In genomic region chr17:7248811-7249210, GRCh38 we compare ENCODE assay signal across 11 cellular contexts. TPM values are rescaled to one million over a fixed set of nuclear protein-coding genes. Genes with fewer than 3 reads are reported as not detected.
A peak's percentile ranks its signal among the peaks of the same experiment; 100 is the strongest.
DNase-seq lines count a peak whose midpoint lies in the region; ATAC-seq, FAIRE-seq and TF ChIP-seq lines count a peak whose summit lies in the region.
"Had no signal": no experiment of that assay in that cellular context is flagged by ENCODE, and none has a peak within 500 bp of the region (broad histone marks: within the 10 kb centered on the region; RNA-seq: fewer than 3 reads in every experiment).

No MANE protein-coding gene starts in this region.

- peak overlapping the region; percentile 86 to 98 (median 96) for H3K9ac ChIP-seq in BLaER1 treated with 17β-estradiol and CSF1 and Interleukin-3, amounts not matched to agents 10 nM and 100 nM

- peaks cover 72% of the 10 kb centered on the region for H3K79me2 ChIP-seq in hepatocyte

- no peak for FAIRE-seq in urothelium cell line (lab: Jason Lieb, UNC)

- peaks cover 26 to 40% (median 31%) of the 10 kb centered on the region in 10 experiments for H3K4me1 ChIP-seq in BLaER1 treated with 17β-estradiol and CSF1 and Interleukin-3, amounts not matched to agents 10 nM and 100 nM
- H3K4me1 ChIP-seq in hepatocyte (ENCODE audit: insufficient read depth) = peaks cover 15% of the 10 kb centered on the region

- peaks cover 2% of the 10 kb centered on the region for H3K36me3 Mint-ChIP-seq in IgD-negative memory B cell

- H3K4me3 Mint-ChIP-seq in IgD-negative memory B cell = peak overlapping the region in 3 of 4 donors; percentile 89 to 94 (median 93)

- H3K9me3 Mint-ChIP-seq in IgD-negative memory B cell = no peaks in the 10 kb centered on the region

- no peaks in the 10 kb centered on the region for H3K9me3 ChIP-seq in BLaER1 treated with 17β-estradiol and CSF1 and Interleukin-3, amounts not matched to agents 10 nM and 100 nM (replicated peaks in 1 of 11)
- H3K9me3 ChIP-seq in hepatocyte (ENCODE audit: low read depth) = no peaks in the 10 kb centered on the region

- peak overlapping the region in 8 of 10 experiments; percentile 88 to 98 (median 96); a peak in 15 of 20 replicates for H3K4me3 ChIP-seq in BLaER1 treated with 17β-estradiol and CSF1 and Interleukin-3, amounts not matched to agents 10 nM and 100 nM
- H3K4me3 ChIP-seq in hepatocyte = no peak overlapping the region

- peaks cover 33 to 39% (median 33%) of the 10 kb centered on the region in 3 donors for H3K4me1 Mint-ChIP-seq in IgD-negative memory B cell

- no peaks in the 10 kb centered on the region for H3K27me3 ChIP-seq in BLaER1 treated with 17β-estradiol and CSF1 and Interleukin-3, amounts not matched to agents 10 nM and 100 nM
- no peaks in the 10 kb centered on the region for H3K27me3 ChIP-seq in hepatocyte

- peaks cover 38 to 58% (median 43%) of the 10 kb centered on the region in 11 experiments for H3K36me3 ChIP-seq in BLaER1 treated with 17β-estradiol and CSF1 and Interleukin-3, amounts not matched to agents 10 nM and 100 nM
- no peaks in the 10 kb centered on the region for H3K36me3 ChIP-seq in hepatocyte (replicated peaks; ENCODE audit: insufficient read depth, low read depth)

- TF ChIP-seq CTCF in hepatocyte (IDR thresholded peaks at IDR 0.05; ENCODE audit: poor library complexity) = no peak

- peak overlapping the region; percentile 89 to 99 (median 91) for H3K27ac Mint-ChIP-seq in IgD-negative memory B cell

- no peaks in the 10 kb centered on the region for H3K9me2 ChIP-seq in hepatocyte (replicated peaks; ENCODE audit: insufficient read depth)

- DNase-seq in hepatocyte (ENCODE audit: low spot score) (no peak), urothelium cell line (ENCODE audit: low spot score) (no peak)
- DNase-seq: anterior cingulate cortex; left colon; NCI-H1105; NK-92 treated with Interleukin-12 subunit alpha and Interleukin-12 subunit beta, amount 100 ng/mL, for 24 hours had no signal

- peaks cover 3% of the 10 kb centered on the region for H3K27me3 Mint-ChIP-seq in IgD-negative memory B cell

- H4K20me1 ChIP-seq in BLaER1 treated with 17β-estradiol and CSF1 and Interleukin-3, amounts not matched to agents 10 nM and 100 nM = peaks cover 0 to 61% (median 35%) of the 10 kb centered on the region in 11 experiments; a peak in 17 of 22 replicates
- H4K20me1 ChIP-seq in hepatocyte (ENCODE audit: insufficient read depth, poor library complexity, severe bottlenecking) = peaks cover 7% of the 10 kb centered on the region

- 89% methylated on average over 3 of the region's 3 CpGs for WGBS in hepatocyte (ENCODE audit: low lambda C conversion rate, missing lambda C conversion rate)

- ATAC-seq in GM21529 (IDR thresholded peaks at IDR 0.05; ENCODE audit: unreplicated experiment) = no peak
- no peak for ATAC-seq in GM18498 (IDR thresholded peaks at IDR 0.05; ENCODE audit: unreplicated experiment)
- ATAC-seq: esophagus mucosa, left colon had no signal

- peak overlapping the region in 8 of 11 experiments; percentile 90 to 99 (median 98); a peak in 13 of 22 replicates for H3K27ac ChIP-seq in BLaER1 treated with 17β-estradiol and CSF1 and Interleukin-3, amounts not matched to agents 10 nM and 100 nM
- no peak overlapping the region for H3K27ac ChIP-seq in hepatocyte

- H2AFZ ChIP-seq in hepatocyte = no peak overlapping the region

- peak overlapping the region; percentile 88 to 99 (median 96) for H3K4me2 ChIP-seq in BLaER1 treated with 17β-estradiol and CSF1 and Interleukin-3, amounts not matched to agents 10 nM and 100 nM
- H3K4me2 ChIP-seq in hepatocyte = peak overlapping the region; percentile 92

RNA-seq across cellular contexts. Expression of gene CTDNEP1, which starts 2.7 kb away (rescaled TPM):
- 48.7 TPM for polyA plus RNA-seq in IgD-negative memory B cell
- total RNA-seq in hepatocyte = 44.6 and 62.7 TPM in 2 replicates
- polyA plus RNA-seq in hepatocyte = 86.9 and 96.7 TPM in 2 replicates

RNA-seq across cellular contexts. Expression of gene ELP5, which starts 3.2 kb away (rescaled TPM):
- polyA plus RNA-seq in IgD-negative memory B cell (86.8 TPM), hepatocyte (38.0 and 49.6 TPM in 2 replicates)
- 30.4 and 30.6 TPM in 2 replicates for total RNA-seq in hepatocyte

RNA-seq across cellular contexts. Expression of gene GABARAP, which starts 6.6 kb away (rescaled TPM):
- polyA plus RNA-seq in IgD-negative memory B cell (1,138 TPM), hepatocyte (992 and 1,031 TPM in 2 replicates)
- total RNA-seq in hepatocyte = 309 and 327 TPM in 2 replicates

RNA-seq across cellular contexts. Expression of gene PHF23, which starts 9.6 kb away (rescaled TPM):
- polyA plus RNA-seq in IgD-negative memory B cell (38.2 TPM), hepatocyte (77.7 and 78.6 TPM in 2 replicates)
- total RNA-seq in hepatocyte = 53.9 and 57.9 TPM in 2 replicates

RNA-seq across cellular contexts. Expression of gene CLDN7, which starts 13.5 kb away (rescaled TPM):
- 1.2 TPM for polyA plus RNA-seq in IgD-negative memory B cell
- 169 and 197 TPM in 2 replicates for total RNA-seq in hepatocyte
- polyA plus RNA-seq in hepatocyte = 290 and 341 TPM in 2 replicates
